In the genomic region with DNA sequence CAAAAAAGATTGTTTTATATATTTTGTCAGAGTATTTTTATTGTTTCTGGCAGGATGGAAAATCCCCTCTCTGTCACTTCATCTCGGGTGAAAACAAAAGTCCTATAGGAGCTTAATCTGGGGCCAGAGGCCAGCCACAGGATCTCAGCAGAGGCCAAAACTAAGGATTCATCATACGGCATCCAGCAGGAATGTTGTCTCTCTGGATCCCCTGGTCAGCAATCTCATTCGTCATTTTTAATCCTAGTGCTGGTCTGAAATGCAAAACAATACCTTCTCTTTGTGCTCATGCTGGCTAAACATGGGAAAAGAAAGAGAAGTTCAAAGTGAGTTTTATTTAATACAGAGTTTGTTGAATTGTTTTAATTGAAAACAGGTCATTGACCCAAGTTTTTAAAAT, we compare ENCODE assay signal across 21 cellular contexts.
DNase-seq lines count a peak whose midpoint lies in the region; ATAC-seq, FAIRE-seq and TF ChIP-seq lines count a peak whose summit lies in the region.
"Had no signal": no experiment of that assay in that cellular context is flagged by ENCODE, and none has a peak within 500 bp of the region (broad histone marks: within the 10 kb centered on the region; RNA-seq: fewer than 3 reads in every experiment).

No MANE protein-coding gene starts in this region.

- H3K4me2 ChIP-seq in osteoblast (ENCODE audit: insufficient read depth, low read length): no peak overlapping the region
- H3K4me2 ChIP-seq: A549 had no signal

- H3K4me1 ChIP-seq in osteoblast (ENCODE audit: insufficient read depth, low read length) (no peaks in the 10 kb centered on the region), spleen (no peaks in the 10 kb centered on the region)
- H3K4me1 ChIP-seq: A549, BE2C had no signal

- H3K27me3 ChIP-seq in H7 (ENCODE audit: control insufficient read depth, insufficient read depth, low read length) (no peaks in the 10 kb centered on the region), osteoblast (ENCODE audit: insufficient read depth, low read length) (no peaks in the 10 kb centered on the region), spleen (replicated peaks in 1 of 7) (no peaks in the 10 kb centered on the region)
- H3K27me3 ChIP-seq: BE2C had no signal

- H4K20me1 ChIP-seq in osteoblast (ENCODE audit: insufficient read depth, low read length): no peaks in the 10 kb centered on the region

- peak; percentile 85 for DNase-seq in AG08395 (ENCODE audit: low spot score)
- peak; percentile 11 for DNase-seq in H7
- peak; percentile 42 for DNase-seq in osteoblast (ENCODE audit: insufficient read length, low spot score, missing footprints)
- no peak for DNase-seq in urothelium cell line (ENCODE audit: low spot score)
- no peak for DNase-seq in spleen
- DNase-seq: BE2C; CD4-positive, alpha-beta memory T cell; DND-41; KBM-7; NCI-H1048; NCI-H1694 treated with DMSO at 0.1 percent for 48 hours; NCI-H345; NCI-H526 treated with DMSO at 0.1 percent for 48 hours had no signal

- H2AFZ ChIP-seq in osteoblast (ENCODE audit: low read length): no peak overlapping the region

- H3K36me3 ChIP-seq in H7 (replicated peaks; ENCODE audit: control insufficient read depth, insufficient read depth, low read length) (no peaks in the 10 kb centered on the region), osteoblast (ENCODE audit: insufficient read depth, low read length) (no peaks in the 10 kb centered on the region), spleen (no peaks in the 10 kb centered on the region)
- H3K36me3 ChIP-seq: BE2C had no signal

- 53 to 70% (median 67%) methylated on average over 3 of the region's 3 CpGs for WGBS in spleen, 5 donors

- H3K27ac ChIP-seq in osteoblast (ENCODE audit: low read depth, low read length) (no peak overlapping the region), spleen (no peak overlapping the region)
- H3K27ac ChIP-seq: A549, HL-60, RWPE1 had no signal

- no peaks in the 10 kb centered on the region for H3K79me2 ChIP-seq in osteoblast (ENCODE audit: insufficient read depth, low read length)

- TF ChIP-seq CTCF in osteoblast (IDR thresholded peaks at IDR 0.05; ENCODE audit: extremely low read depth, low read depth, low read length) (no peak), spleen (IDR thresholded peaks at IDR 0.05 in 8 of 11, conservative IDR thresholded peaks at IDR 0.05 in 3 of 11) (no peak)

- FAIRE-seq in endometrium (lab: Jason Lieb, UNC) (peak; percentile 98), urothelium cell line (lab: Jason Lieb, UNC) (no peak)
- FAIRE-seq: A549, D721Med had no signal

- intact Hi-C loops in spleen (cut with DNase I; ENCODE audit: low total_unique reads): no loop called here

- no peak for TF ChIP-seq POLR2A in spleen (IDR thresholded peaks at IDR 0.05)

- no peaks in the 10 kb centered on the region for H3K9me3 ChIP-seq in osteoblast (ENCODE audit: low read depth, low read length)
- H3K9me3 ChIP-seq in spleen: peaks cover 0 to 13% (median 0%) of the 10 kb centered on the region in 8 donors
- H3K9me3 ChIP-seq: A549, BE2C had no signal

- no peak for ATAC-seq in GM18867 (IDR thresholded peaks at IDR 0.05; ENCODE audit: unreplicated experiment)
- no peak for ATAC-seq in HG03280 (IDR thresholded peaks at IDR 0.05; ENCODE audit: unreplicated experiment)
- ATAC-seq: A549, HCT116 had no signal

- H3K4me3 ChIP-seq in H7 (ENCODE audit: insufficient read depth, low read depth, low read length) (no peak overlapping the region), osteoblast (ENCODE audit: insufficient read depth, low read length) (no peak overlapping the region), spleen (no peak overlapping the region)
- H3K4me3 ChIP-seq: A549 had no signal

Comparison
In these comparisons a context has a peak if more than half of its experiments do, and no peak if none do; other contexts are left out.
1. DNase-seq: peak in AG08395 (single experiment), H7 (single experiment) and osteoblast (single experiment); none in urothelium cell line (single experiment) and spleen (single experiment).